In the genomic region with DNA sequence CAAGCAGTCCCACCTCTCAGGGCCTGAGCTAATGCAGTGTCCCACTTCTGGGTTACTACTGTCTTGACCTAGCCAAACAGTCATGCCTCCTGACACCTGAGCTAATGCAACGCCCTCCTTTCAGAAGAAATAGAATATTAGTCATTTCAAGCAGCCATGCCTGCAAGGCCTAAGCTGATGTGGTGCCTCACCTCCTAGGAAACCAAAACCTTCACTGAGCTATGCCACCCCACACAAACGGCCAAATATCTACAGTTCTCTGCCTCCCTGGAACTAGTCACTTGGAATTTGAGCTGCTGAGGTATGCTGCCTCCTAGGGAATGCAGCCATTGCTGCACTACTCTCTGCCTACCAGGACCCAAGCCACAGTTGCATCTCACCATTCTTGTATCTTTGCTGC, we compare ENCODE assay signal across 25 cellular contexts. TPM values are rescaled to one million over a fixed set of nuclear protein-coding genes. Genes with fewer than 3 reads are reported as not detected.
A peak's percentile ranks its signal among the peaks of the same experiment; 100 is the strongest.
DNase-seq lines count a peak whose midpoint lies in the region; ATAC-seq, FAIRE-seq and TF ChIP-seq lines count a peak whose summit lies in the region.
"Had no signal": no experiment of that assay in that cellular context is flagged by ENCODE, and none has a peak within 500 bp of the region (broad histone marks: within the 10 kb centered on the region; RNA-seq: fewer than 3 reads in every experiment).

No MANE protein-coding gene starts in this region.

- H3K4me1 Mint-ChIP-seq in stimulated activated effector memory CD8-positive, alpha-beta T cell treated with anti-CD3 and anti-CD28 coated beads, Interleukin-12 subunit alpha, Interleukin-12 subunit beta, amount 100 ng/mL, for 72 hours, result no peaks in the 10 kb centered on the region
- H3K4me1 Mint-ChIP-seq: CD4-positive, alpha-beta memory T cell had no signal

- no peak for TF ChIP-seq CTCF in GM12878 (IDR thresholded peaks at IDR 0.05 in 2 of 3, conservative IDR thresholded peaks at IDR 0.05 in 1 of 3; ENCODE audit: control insufficient read depth in 2 of 3, extremely low read depth in 1 of 3, insufficient read depth in 1 of 3, low read depth in 3 of 3, low read length in 3 of 3)
- TF ChIP-seq CTCF in RWPE1 (conservative IDR thresholded peaks at IDR 0.05; ENCODE audit: low read depth), result no peak

- intact Hi-C loops in GM12878 (cut with micrococcal nuclease; ENCODE audit: unreplicated experiment), result loop anchor here (10.0 kb wide), 1 partner anchor 114 kb away; no protein-coding TSS in a partner anchor

- peak; percentile 88 for FAIRE-seq in GM12892 (lab: Jason Lieb, UNC)
- FAIRE-seq in GM12878 (lab: Jason Lieb, UNC), result no peak

- H3K79me1 ChIP-seq in mesendoderm (ENCODE audit: low read length), result no peaks in the 10 kb centered on the region

- H2BK15ac ChIP-seq in mesendoderm (replicated peaks; ENCODE audit: low read depth), result no peak overlapping the region

- no peak overlapping the region for H4K5ac ChIP-seq in mesendoderm (ENCODE audit: low read length)

- H3K18ac ChIP-seq in mesendoderm (ENCODE audit: low read length), result no peak overlapping the region

- H3K4me1 ChIP-seq in GM12878 (ENCODE audit: control insufficient read depth, insufficient read depth, low read length), result peaks cover 24% of the 10 kb centered on the region; the same call in 1 of the 2 replicates
- no peaks in the 10 kb centered on the region for H3K4me1 ChIP-seq in mesendoderm (ENCODE audit: control insufficient read depth, low read depth, low read length)

- H3K9ac ChIP-seq in GM12878 (ENCODE audit: control insufficient read depth, insufficient read depth, low read length) (no peak overlapping the region), mesendoderm (ENCODE audit: low read length) (no peak overlapping the region)
- H3K9ac ChIP-seq: BLaER1, GM23248, SK-N-SH had no signal

- BruUV-seq in GM12878 (replicated peaks; lab: Mats Ljungman, UMichigan), result no TSS peak

- no peak overlapping the region for H3K27ac Mint-ChIP-seq in stimulated activated effector memory CD8-positive, alpha-beta T cell treated with anti-CD3 and anti-CD28 coated beads, Interleukin-12 subunit alpha, Interleukin-12 subunit beta, amount 100 ng/mL, for 72 hours
- H3K27ac Mint-ChIP-seq in activated naive CD4-positive, alpha-beta T cell treated with anti-CD3 and anti-CD28 coated beads, Interleukin-2, amount 50 U/mL, for 72 hours, result no peak overlapping the region
- H3K27ac Mint-ChIP-seq: CD4-positive, alpha-beta memory T cell had no signal

- POLR2A ChIA-PET in GM12878 (lab: Charles Lee), result no interaction called here
- POLR2A ChIA-PET in RWPE1 (lab: Yijun Ruan, JAX; ENCODE audit: low non-redundant PET), result no interaction called here

- H3K23ac ChIP-seq in mesendoderm (ENCODE audit: low read length), result no peak overlapping the region

- TF ChIP-seq RAD21 in GM12878 (IDR thresholded peaks at IDR 0.05; ENCODE audit: insufficient read depth, low read depth, low read length), result no peak

- CTCF ChIA-PET in GM12878 (lab: Yijun Ruan, JAX) (interaction anchor here (0.6 to 11.9 kb wide), 6 partner anchors 12 to 91 kb away, joined by 3 to 93 read pairs (median 4); no protein-coding TSS in a partner anchor), RWPE1 (lab: Yijun Ruan, JAX) (no interaction called here)

- H3K27me3 ChIP-seq in GM12878 (replicated peaks in 1 of 2; ENCODE audit: control insufficient read depth in 2 of 2, insufficient read depth in 2 of 2, low read length in 1 of 2) (no peaks in the 10 kb centered on the region), mesendoderm (ENCODE audit: insufficient read depth, low read length, poor library complexity) (no peaks in the 10 kb centered on the region)
- H3K27me3 ChIP-seq: BLaER1 had no signal

- H2AFZ ChIP-seq in GM12878 (ENCODE audit: control insufficient read depth, low read depth, low read length), result peak overlapping the region; percentile 46
- H2AFZ ChIP-seq: GM23248 had no signal

- H3K79me2 ChIP-seq in GM12878 (ENCODE audit: control insufficient read depth, insufficient read depth, low read length) (no peaks in the 10 kb centered on the region), mesendoderm (ENCODE audit: control insufficient read depth, insufficient read depth, low read length) (no peaks in the 10 kb centered on the region)

- ATAC-seq in HG02973 (IDR thresholded peaks at IDR 0.05; ENCODE audit: unreplicated experiment) (peak; percentile 56), GM12878 (peak; percentile 73)
- peak; percentile 61 for ATAC-seq in stimulated activated effector memory CD8-positive, alpha-beta T cell treated with anti-CD3 and anti-CD28 coated beads, Interleukin-12 subunit alpha, Interleukin-12 subunit beta, amount 100 ng/mL, for 72 hours
- ATAC-seq in activated naive CD4-positive, alpha-beta T cell treated with anti-CD3 and anti-CD28 coated beads, Interleukin-2, amount 50 U/mL, for 72 hours, result no peak

- no peak overlapping the region for H3K4ac ChIP-seq in mesendoderm (ENCODE audit: low read depth, low read length)

- H3K4me3 Mint-ChIP-seq in stimulated activated effector memory CD8-positive, alpha-beta T cell treated with anti-CD3 and anti-CD28 coated beads, Interleukin-12 subunit alpha, Interleukin-12 subunit beta, amount 100 ng/mL, for 72 hours, result no peak overlapping the region
- H3K4me3 Mint-ChIP-seq: CD4-positive, alpha-beta memory T cell had no signal

- peaks cover 10% of the 10 kb centered on the region for H3K9me3 ChIP-seq in GM12878 (replicated peaks; ENCODE audit: control insufficient read depth, insufficient read depth, low read length)
- H3K9me3 ChIP-seq: SK-N-SH had no signal

- WGBS in GM12878 (ENCODE audit: insufficient coverage, insufficient replicate concordance, low lambda C conversion rate, missing lambda C conversion rate), result 0% methylated on average over 2 of the region's 2 CpGs
- WGBS in mesendoderm (ENCODE audit: extremely low coverage, insufficient coverage, low lambda C conversion rate), result no CpG with 5 or more reads among the region's 2 CpGs

- TF ChIP-seq POLR2A in GM12892 (IDR thresholded peaks at IDR 0.05; ENCODE audit: low read depth, low read length) (no peak), GM12878 (IDR thresholded peaks at IDR 0.05; ENCODE audit: low read depth, low read length) (no peak)

- H3K56ac ChIP-seq in mesendoderm (ENCODE audit: low read length), result no peak overlapping the region

- H2AK5ac ChIP-seq in mesendoderm (ENCODE audit: low read length), result no peak overlapping the region

- H4K20me1 ChIP-seq in GM12878 (ENCODE audit: control insufficient read depth, insufficient read depth), result no peaks in the 10 kb centered on the region
- H4K20me1 ChIP-seq: BLaER1 had no signal

- SMC1A ChIA-PET in GM12878 (lab: Charles Lee; ENCODE audit: uncharacterized antibody, unreplicated experiment), result interaction anchor here (1.2 to 4.6 kb wide), 4 partner anchors 12 to 54 kb away, joined by 3 to 17 read pairs (median 5); no protein-coding TSS in a partner anchor

- no peaks in the 10 kb centered on the region for H3K36me3 Mint-ChIP-seq in stimulated activated effector memory CD8-positive, alpha-beta T cell treated with anti-CD3 and anti-CD28 coated beads, Interleukin-12 subunit alpha, Interleukin-12 subunit beta, amount 100 ng/mL, for 72 hours
- H3K36me3 Mint-ChIP-seq in activated naive CD4-positive, alpha-beta T cell treated with anti-CD3 and anti-CD28 coated beads, Interleukin-2, amount 50 U/mL, for 72 hours, result peaks cover 8 to 28% of the 10 kb centered on the region in 2 donors

- in situ Hi-C loops in GM12878 (cut with MboI), result no loop called here

- H3K4me2 ChIP-seq in GM12878 (ENCODE audit: control insufficient read depth, insufficient read depth) (no peak overlapping the region; the same call in 1 of the 2 replicates), mesendoderm (ENCODE audit: low read length) (no peak overlapping the region)
- H3K4me2 ChIP-seq: BLaER1, SK-N-SH had no signal

- H2BK5ac ChIP-seq in mesendoderm (ENCODE audit: low read length), result no peak overlapping the region

- no peak for DNase-seq in GM12892 (ENCODE audit: insufficient read length)
- DNase-seq in GM12878 (ENCODE audit: low read depth, low spot score), result no peak
- no peak for DNase-seq in stimulated activated effector memory CD8-positive, alpha-beta T cell treated with anti-CD3 and anti-CD28 coated beads, Interleukin-12 subunit alpha, Interleukin-12 subunit beta, amount 100 ng/mL, for 72 hours (ENCODE audit: low spot score in 2 of 2)
- no peak for DNase-seq in RWPE1 (ENCODE audit: low spot score)
- no peak for DNase-seq in activated naive CD4-positive, alpha-beta T cell treated with anti-CD3 and anti-CD28 coated beads, Interleukin-2, amount 50 U/mL, for 72 hours (ENCODE audit: low spot score in 2 of 2)
- DNase-seq in mesendoderm, result no peak
- DNase-seq: CD4-positive, alpha-beta memory T cell; DMS153; GDM1; GM23248; KG1; MV-4-11; NCI-H1417 treated with DMSO at 0.1 percent for 48 hours; NCI-H187 treated with DMSO at 0.1 percent for 48 hours; NCI-H226; NCI-H524; NCI-H82; SHP77 treated with DMSO at 0.1 percent for 48 hours; SK-N-SH had no signal

- H3K36me3 ChIP-seq in GM12878 (ENCODE audit: control insufficient read depth in 2 of 2, insufficient read depth in 2 of 2, low read length in 1 of 2) (no peaks in the 10 kb centered on the region), mesendoderm (ENCODE audit: control insufficient read depth, insufficient read depth, low read length) (no peaks in the 10 kb centered on the region)
- H3K36me3 ChIP-seq: BLaER1 had no signal

- no peak overlapping the region for H4K8ac ChIP-seq in mesendoderm (ENCODE audit: low read depth, low read length)

- H3K9me3 Mint-ChIP-seq in stimulated activated effector memory CD8-positive, alpha-beta T cell treated with anti-CD3 and anti-CD28 coated beads, Interleukin-12 subunit alpha, Interleukin-12 subunit beta, amount 100 ng/mL, for 72 hours, result peaks cover 23% of the 10 kb centered on the region
- H3K9me3 Mint-ChIP-seq in activated naive CD4-positive, alpha-beta T cell treated with anti-CD3 and anti-CD28 coated beads, Interleukin-2, amount 50 U/mL, for 72 hours, result peaks cover 22 to 26% of the 10 kb centered on the region in 2 donors

- no peak overlapping the region for H3K4me3 ChIP-seq in GM12878
- H3K4me3 ChIP-seq in mesendoderm (ENCODE audit: low read length), result no peak overlapping the region
- H3K4me3 ChIP-seq: BLaER1, GM23248 had no signal

- no peak for TF ChIP-seq EP300 in GM12878 (IDR thresholded peaks at IDR 0.05; ENCODE audit: borderline replicate concordance in 1 of 2, control insufficient read depth in 1 of 2, low read depth in 2 of 2, low read length in 2 of 2)

- H2BK120ac ChIP-seq in mesendoderm (ENCODE audit: low read depth, low read length), result no peak overlapping the region

- H3K27ac ChIP-seq in GM12878 (ENCODE audit: control insufficient read depth, insufficient read depth) (no peak overlapping the region), RWPE1 (no peak overlapping the region), mesendoderm (ENCODE audit: low read depth, low read length) (no peak overlapping the region)
- H3K27ac ChIP-seq: BLaER1, GM23248 had no signal

- RAD21 ChIA-PET in GM12878 (lab: Charles Lee; ENCODE audit: unreplicated experiment), result interaction anchor here (1.5 kb wide), 1 partner anchor 18 kb away, joined by 3 read pairs; no protein-coding TSS in a partner anchor

RNA-seq across cellular contexts. Expression of gene MS4A6E, which starts 8.3 kb away (rescaled TPM):
- not detected for polyA plus RNA-seq in GM12892 (2012; ENCODE audit: missing spikeins)
- total RNA-seq in GM12878 (2013; cell fraction: nucleolus; rRNA removed), result not detected in 2 replicates
- total RNA-seq in GM12878 (2014; rRNA removed) (0.38 TPM in 1 of 2 replicates, not detected in the other), GM12878 (2014; rRNA removed; fragmentation: Illumina TruSeq; extraction: Trizol) (not detected in 2 replicates), GM12878 (2021) (not detected in 2 replicates)
- not detected for polyA plus RNA-seq in GM12878 (2011; ENCODE audit: low read depth)
- polyA plus RNA-seq in GM12878 (2011; rRNA removed) (0.14 and 0.27 TPM in 2 replicates), GM12878 (2014; fragmentation: Illumina TruSeq; extraction: Trizol) (0.71 TPM in 1 of 2 replicates, not detected in the other), GM12878 (2014; fragmentation: Nextera tagmentation; extraction: Ambion mirVana) (under 1 TPM; 0.47 to 0.49 TPM), GM12878 (2014; rRNA removed) (not detected in 2 replicates), GM12878 (2016; fragmentation: Nextera tagmentation; extraction: Ambion mirVana) (under 1 TPM; 0.39 to 0.86 TPM)
- 0.28 TPM in 2 replicates for polyA plus RNA-seq in GM12878 (2011; cell fraction: cytosol; rRNA removed)
- polyA plus RNA-seq in GM12878 (2011; cell fraction: nucleus; rRNA removed), result 0.27 TPM in 1 of 2 replicates, not detected in the other
- not detected in 2 replicates for polyA plus RNA-seq in GM12878 (2012)
- polyA minus RNA-seq in GM12878 (2011; rRNA and poly(A)+ RNA removed), result 0.52 TPM in 1 of 2 replicates, not detected in the other
- not detected in 2 replicates for polyA minus RNA-seq in GM12878 (2011; cell fraction: cytosol; rRNA and poly(A)+ RNA removed)
- polyA minus RNA-seq in GM12878 (2011; cell fraction: nucleus; rRNA and poly(A)+ RNA removed), result not detected in 2 replicates
- total RNA-seq in activated naive CD4-positive, alpha-beta T cell treated with anti-CD3 and anti-CD28 coated beads, Interleukin-2, amount 50 U/mL, for 72 hours, result not detected
- 0.11 TPM for polyA plus RNA-seq in mesendoderm (2013, experiment 1 of 2)
- 0.15 TPM for polyA plus RNA-seq in mesendoderm (2013, experiment 2 of 2)
- total RNA-seq: A673; CD4-positive, alpha-beta memory T cell; Daoy; GM23248; HT-29; RPMI7951 had no signal
- polyA plus RNA-seq: CD4-positive, alpha-beta memory T cell; GM23248; SK-N-SH had no signal

RNA-seq across cellular contexts. Expression of gene MS4A4A, which starts 38.3 kb away (rescaled TPM):
- 0.57 TPM for polyA plus RNA-seq in GM12892 (2012; ENCODE audit: missing spikeins)
- total RNA-seq in GM12878 (2013; cell fraction: nucleolus; rRNA removed), result 0.61 and 0.88 TPM in 2 replicates
- 0.27 and 0.56 TPM in 2 replicates for total RNA-seq in GM12878 (2014; rRNA removed)
- 0.37 and 0.67 TPM in 2 replicates for total RNA-seq in GM12878 (2014; rRNA removed; fragmentation: Illumina TruSeq; extraction: Trizol)
- total RNA-seq in GM12878 (2021), result 0.88 and 1.2 TPM in 2 replicates
- polyA plus RNA-seq in GM12878 (2011; ENCODE audit: low read depth), result 0.33 TPM
- 0.10 and 0.19 TPM in 2 replicates for polyA plus RNA-seq in GM12878 (2011; rRNA removed)
- polyA plus RNA-seq in GM12878 (2011; cell fraction: cytosol; rRNA removed), result 0.07 TPM in 1 of 2 replicates, not detected in the other
- 0.37 TPM in 1 of 2 replicates, not detected in the other for polyA plus RNA-seq in GM12878 (2011; cell fraction: nucleus; rRNA removed)
- 0.07 and 0.09 TPM in 2 replicates for polyA plus RNA-seq in GM12878 (2012)
- 0.22 and 0.69 TPM in 2 replicates for polyA plus RNA-seq in GM12878 (2014; fragmentation: Illumina TruSeq; extraction: Trizol)
- 1 to 10 TPM; 1.8 to 2.4 TPM for polyA plus RNA-seq in GM12878 (2014; fragmentation: Nextera tagmentation; extraction: Ambion mirVana)
- polyA plus RNA-seq in GM12878 (2014; rRNA removed), result 0.91 and 1.4 TPM in 2 replicates
- under 1 TPM; 0.19 to 0.24 TPM for polyA plus RNA-seq in GM12878 (2016; fragmentation: Nextera tagmentation; extraction: Ambion mirVana)
- polyA minus RNA-seq in GM12878 (2011; rRNA and poly(A)+ RNA removed), result not detected in 2 replicates
- polyA minus RNA-seq in GM12878 (2011; cell fraction: cytosol; rRNA and poly(A)+ RNA removed), result not detected in 2 replicates
- not detected in 2 replicates for polyA minus RNA-seq in GM12878 (2011; cell fraction: nucleus; rRNA and poly(A)+ RNA removed)
- total RNA-seq in activated naive CD4-positive, alpha-beta T cell treated with anti-CD3 and anti-CD28 coated beads, Interleukin-2, amount 50 U/mL, for 72 hours, result not detected
- polyA plus RNA-seq in mesendoderm (2013, experiment 1 of 2), result not detected
- polyA plus RNA-seq in mesendoderm (2013, experiment 2 of 2), result 0.03 TPM
- total RNA-seq: A673, Daoy, GM23248, HT-29, RPMI7951 had no signal
- polyA plus RNA-seq: CD4-positive, alpha-beta memory T cell; GM23248; SK-N-SH had no signal

RNA-seq across cellular contexts. Expression of gene MS4A7, which starts 59.6 kb away (rescaled TPM):
- polyA plus RNA-seq in GM12892 (2012; ENCODE audit: missing spikeins), result 4.9 TPM
- 56.7 and 58.7 TPM in 2 replicates for total RNA-seq in GM12878 (2013; cell fraction: nucleolus; rRNA removed)
- 2.2 and 2.9 TPM in 2 replicates for total RNA-seq in GM12878 (2014; rRNA removed)
- 3.8 and 4.0 TPM in 2 replicates for total RNA-seq in GM12878 (2014; rRNA removed; fragmentation: Illumina TruSeq; extraction: Trizol)
- 2.3 and 3.3 TPM in 2 replicates for total RNA-seq in GM12878 (2021)
- 4.2 TPM for polyA plus RNA-seq in GM12878 (2011; ENCODE audit: low read depth)
- 9.6 and 11.1 TPM in 2 replicates for polyA plus RNA-seq in GM12878 (2011; rRNA removed)
- polyA plus RNA-seq in GM12878 (2011; cell fraction: cytosol; rRNA removed), result 5.5 and 6.1 TPM in 2 replicates
- polyA plus RNA-seq in GM12878 (2011; cell fraction: nucleus; rRNA removed), result 7.6 and 7.8 TPM in 2 replicates
- polyA plus RNA-seq in GM12878 (2012), result 3.9 and 7.1 TPM in 2 replicates
- 3.7 and 4.2 TPM in 2 replicates for polyA plus RNA-seq in GM12878 (2014; fragmentation: Illumina TruSeq; extraction: Trizol)
- polyA plus RNA-seq in GM12878 (2014; fragmentation: Nextera tagmentation; extraction: Ambion mirVana), result 10 to 100 TPM in 1 of 2 experiments, 1 to 10 TPM in 1; 7.2 to 17.0 TPM
- 3.9 and 4.6 TPM in 2 replicates for polyA plus RNA-seq in GM12878 (2014; rRNA removed)
- 1 to 10 TPM; 1.7 to 1.8 TPM for polyA plus RNA-seq in GM12878 (2016; fragmentation: Nextera tagmentation; extraction: Ambion mirVana)
- polyA minus RNA-seq in GM12878 (2011; rRNA and poly(A)+ RNA removed), result 8.6 and 12.4 TPM in 2 replicates
- 4.8 TPM in 1 of 2 replicates, not detected in the other for polyA minus RNA-seq in GM12878 (2011; cell fraction: cytosol; rRNA and poly(A)+ RNA removed)
- 5.1 and 7.0 TPM in 2 replicates for polyA minus RNA-seq in GM12878 (2011; cell fraction: nucleus; rRNA and poly(A)+ RNA removed)
- total RNA-seq in activated naive CD4-positive, alpha-beta T cell treated with anti-CD3 and anti-CD28 coated beads, Interleukin-2, amount 50 U/mL, for 72 hours, result not detected
- 0.04 TPM for polyA plus RNA-seq in mesendoderm (2013, experiment 1 of 2)
- not detected for polyA plus RNA-seq in mesendoderm (2013, experiment 2 of 2)
- total RNA-seq: A673, Daoy, GM23248, HT-29, RPMI7951 had no signal
- polyA plus RNA-seq: GM23248, SK-N-SH had no signal

Comparison
In these comparisons a context has a peak if more than half of its experiments do, and no peak if none do; other contexts are left out.
1. ATAC-seq: peak in HG02973 (single experiment), GM12878 (single experiment) and stimulated activated effector memory CD8-positive, alpha-beta T cell treated with anti-CD3 and anti-CD28 coated beads, Interleukin-12 subunit alpha, Interleukin-12 subunit beta, amount 100 ng/mL, for 72 hours (single experiment); none in activated naive CD4-positive, alpha-beta T cell treated with anti-CD3 and anti-CD28 coated beads, Interleukin-2, amount 50 U/mL, for 72 hours (0 of 2).